1 cellular context compared by ENCODE assay signal in genomic region chr18:12599543-12599942, GRCh38.
TF ChIP-seq lines count a peak whose summit lies in the region.

No MANE protein-coding gene starts in this region.

TF ChIP-seq in IMR-90, 13 proteins besides CTCF, POLR2A, EP300 and RAD21 (continued from another document):
- TF ChIP-seq NFE2L2 (IDR thresholded peaks at IDR 0.05; ENCODE audit: low read depth, low read length) (no peak), MXI1 (IDR thresholded peaks at IDR 0.05; ENCODE audit: borderline replicate concordance, low read depth, low read length) (no peak), CHD1 (IDR thresholded peaks at IDR 0.05; ENCODE audit: low read depth, low read length) (no peak), BHLHE40 (IDR thresholded peaks at IDR 0.05; ENCODE audit: low read depth, low read length) (no peak), MAZ (IDR thresholded peaks at IDR 0.05; ENCODE audit: borderline replicate concordance, low read depth, low read length) (no peak), ELK1 (IDR thresholded peaks at IDR 0.05; ENCODE audit: borderline replicate concordance, low read depth, low read length) (no peak), RCOR1 (IDR thresholded peaks at IDR 0.05; ENCODE audit: insufficient replicate concordance, low read length) (no peak), CEBPB (IDR thresholded peaks at IDR 0.05; ENCODE audit: low read depth, low read length) (no peak)
